10 cellular contexts compared by ENCODE assay signal in the genomic region with DNA sequence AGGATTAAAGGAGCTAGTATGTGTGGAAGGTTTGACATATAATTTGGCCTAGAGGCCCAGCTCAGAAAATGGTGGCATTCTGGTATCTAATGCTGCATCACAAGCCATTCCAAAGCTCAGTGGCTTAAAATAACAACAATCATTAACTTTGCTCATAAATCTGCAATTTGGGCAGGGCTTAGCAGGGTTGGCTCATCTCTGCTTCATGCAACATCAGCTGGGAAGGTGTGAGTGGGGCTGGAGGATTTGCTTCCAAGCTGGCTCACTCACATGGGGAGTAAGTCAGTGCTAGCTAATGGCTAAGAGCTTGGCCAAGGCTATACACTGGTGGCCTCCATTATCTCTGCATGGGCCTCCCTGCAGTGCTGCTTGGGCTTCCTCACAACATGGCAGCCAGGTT. TPM values are rescaled to one million over a fixed set of nuclear protein-coding genes. Genes with fewer than 3 reads are reported as not detected.
"Had no signal": no experiment of that assay in that cellular context is flagged by ENCODE, and none has a peak within 500 bp of the region (broad histone marks: within the 10 kb centered on the region; RNA-seq: fewer than 3 reads in every experiment).

No MANE protein-coding gene starts in this region.

- H3K36me3 ChIP-seq: HAP-1 had no signal

- DNase-seq: GOT3, H7, KBM-7 had no signal

- FAIRE-seq: HTR-8/SVneo had no signal

- H3K4me3 ChIP-seq: HAP-1 had no signal

- H3K9me3 ChIP-seq: HAP-1 had no signal

- H3K27ac ChIP-seq: KMS-11 had no signal

- H3K4me1 ChIP-seq: HAP-1 had no signal

- ATAC-seq: HCT116 had no signal

- H3K9ac ChIP-seq: KMS-11 had no signal

- H3K4me2 ChIP-seq: KMS-11 had no signal

RNA-seq across cellular contexts. Expression of gene PDYN, which starts 59.8 kb away (rescaled TPM):
- total RNA-seq: H4, HT-29 had no signal
- polyA plus RNA-seq: IgD-negative memory B cell had no signal
